ENCODE assay signal across 19 cellular contexts in genomic region chr16:16093625-16094332, GRCh38.
DNase-seq lines count a peak whose midpoint lies in the region; ATAC-seq and TF ChIP-seq lines count a peak whose summit lies in the region.
"Had no signal": no experiment of that assay in that cellular context is flagged by ENCODE, and none has a peak within 500 bp of the region (broad histone marks: within the 10 kb centered on the region; RNA-seq: fewer than 3 reads in every experiment).

No MANE protein-coding gene starts in this region.

- H3K9ac ChIP-seq in HUES48 (ENCODE audit: low read depth, low read length) = no peak overlapping the region

- H3K4me1 ChIP-seq in HUES48 (ENCODE audit: control insufficient read depth, insufficient read depth, low read length) (0 out of 2 replicates have a peak, but pooled peaks cover 5% of the 10 kb centered on the region), thoracic aorta (ENCODE audit: control insufficient read depth in 1 of 2, low read depth in 2 of 2) (peaks cover 33 to 59% of the 10 kb centered on the region in 2 donors)
- H3K4me1 ChIP-seq: right lobe of liver had no signal

- H3K27ac Mint-ChIP-seq in central memory CD8-positive, alpha-beta T cell (ENCODE audit: low read depth) = peak overlapping the region; percentile 36
- H3K27ac Mint-ChIP-seq in nephron = peak overlapping the region; percentile 71 to 92 (median 88)
- H3K27ac Mint-ChIP-seq in activated CD4-positive, alpha-beta memory T cell treated with anti-CD3 and anti-CD28 coated beads for 36 hours = no peak overlapping the region
- H3K27ac Mint-ChIP-seq: HFFc6 had no signal

- H3K27ac ChIP-seq in HUES48 (ENCODE audit: low read depth, low read length) (peak overlapping the region; percentile 11), thoracic aorta (peak overlapping the region; percentile 27 to 63)
- H3K27ac ChIP-seq: heart right ventricle, right lobe of liver had no signal

- DNase-seq in central memory CD8-positive, alpha-beta T cell (ENCODE audit: low spot score in 2 of 2) = no peak
- no peak for DNase-seq in thoracic aorta (ENCODE audit: low spot score)
- DNase-seq in erythroblast (lab: John Stamatoyannopoulos, UW) = no peak
- DNase-seq in 8988T = no peak
- DNase-seq in activated CD4-positive, alpha-beta memory T cell treated with anti-CD3 and anti-CD28 coated beads for 36 hours = no peak
- DNase-seq: Calu3; central memory CD4-positive, alpha-beta T cell; effector CD4-positive, alpha-beta T cell; heart right ventricle; HFFc6; Kasumi-1; mesenchymal stem cell; NCI-H526 treated with DMSO at 0.1 percent for 48 hours; right lobe of liver; SIG-M5; stimulated activated naive CD4-positive, alpha-beta T cell treated with Interleukin-2 at 50 U/mL for 16 hours; T-helper 17 cell had no signal

- ATAC-seq in central memory CD8-positive, alpha-beta T cell (replicated peaks; ENCODE audit: extremely low read depth, poor library complexity, severe bottlenecking) = no peak
- ATAC-seq in thoracic aorta (ENCODE audit: insufficient number of reproducible peaks, low FRiP score, low read depth) = no peak
- ATAC-seq: right lobe of liver, T-helper 17 cell had no signal

- H3K9me3 Mint-ChIP-seq in central memory CD8-positive, alpha-beta T cell = no peaks in the 10 kb centered on the region
- no peaks in the 10 kb centered on the region for H3K9me3 Mint-ChIP-seq in nephron
- H3K9me3 Mint-ChIP-seq in activated CD4-positive, alpha-beta memory T cell treated with anti-CD3 and anti-CD28 coated beads for 36 hours = no peaks in the 10 kb centered on the region
- H3K9me3 Mint-ChIP-seq: HFFc6 had no signal

- TF ChIP-seq CTCF in nephron (IDR thresholded peaks at IDR 0.05; ENCODE audit: unreplicated experiment in 3 of 3) (no peak), thoracic aorta (IDR thresholded peaks at IDR 0.05) (no peak)

- no peak overlapping the region for H3K4me3 Mint-ChIP-seq in central memory CD8-positive, alpha-beta T cell
- no peak overlapping the region for H3K4me3 Mint-ChIP-seq in nephron
- H3K4me3 Mint-ChIP-seq in activated CD4-positive, alpha-beta memory T cell treated with anti-CD3 and anti-CD28 coated beads for 36 hours = no peak overlapping the region
- H3K4me3 Mint-ChIP-seq: HFFc6, T-helper 17 cell had no signal

- CTCF ChIA-PET in activated CD4-positive, alpha-beta memory T cell treated with anti-CD3 and anti-CD28 coated beads for 36 hours (lab: Charles Lee) = no interaction called here

- H3K4me1 Mint-ChIP-seq in central memory CD8-positive, alpha-beta T cell = no peaks in the 10 kb centered on the region
- peaks cover 53% of the 10 kb centered on the region for H3K4me1 Mint-ChIP-seq in nephron
- H3K4me1 Mint-ChIP-seq in activated CD4-positive, alpha-beta memory T cell treated with anti-CD3 and anti-CD28 coated beads for 36 hours (ENCODE audit: low read depth) = no peaks in the 10 kb centered on the region

- peaks cover 63% of the 10 kb centered on the region for H3K36me3 ChIP-seq in HUES48 (ENCODE audit: control insufficient read depth, insufficient read depth, low read length)
- H3K36me3 ChIP-seq in thoracic aorta = peaks cover 24% of the 10 kb centered on the region
- H3K36me3 ChIP-seq: right lobe of liver had no signal

- no peaks in the 10 kb centered on the region for H3K9me3 ChIP-seq in HUES48 (ENCODE audit: control insufficient read depth, insufficient read depth, low read length)
- H3K9me3 ChIP-seq in thoracic aorta = no peaks in the 10 kb centered on the region
- H3K9me3 ChIP-seq: heart right ventricle, right lobe of liver had no signal

- TF ChIP-seq POLR2A in erythroblast (IDR thresholded peaks at IDR 0.05; ENCODE audit: low read length) = no peak

- peaks cover 47% of the 10 kb centered on the region for H3K36me3 Mint-ChIP-seq in central memory CD8-positive, alpha-beta T cell (ENCODE audit: insufficient read depth)
- H3K36me3 Mint-ChIP-seq in nephron (ENCODE audit: low read depth) = peaks cover 48% of the 10 kb centered on the region
- peaks cover 44% of the 10 kb centered on the region for H3K36me3 Mint-ChIP-seq in activated CD4-positive, alpha-beta memory T cell treated with anti-CD3 and anti-CD28 coated beads for 36 hours

- no peaks in the 10 kb centered on the region for H3K27me3 ChIP-seq in HUES48 (ENCODE audit: control insufficient read depth, insufficient read depth, low read length)
- no peaks in the 10 kb centered on the region for H3K27me3 ChIP-seq in thoracic aorta (replicated peaks; ENCODE audit: insufficient read depth)
- H3K27me3 ChIP-seq: heart right ventricle, right lobe of liver had no signal

- intact Hi-C loops in activated CD4-positive, alpha-beta memory T cell treated with anti-CD3 and anti-CD28 coated beads for 36 hours (cut with micrococcal nuclease) = no loop called here

- no peak overlapping the region for H3K4me3 ChIP-seq in HUES48 (ENCODE audit: low read depth, low read length)
- H3K4me3 ChIP-seq in thoracic aorta = no peak overlapping the region
- H3K4me3 ChIP-seq: heart right ventricle, right lobe of liver had no signal

- no peaks in the 10 kb centered on the region for H3K27me3 Mint-ChIP-seq in central memory CD8-positive, alpha-beta T cell
- H3K27me3 Mint-ChIP-seq in nephron (ENCODE audit: low read depth) = no peaks in the 10 kb centered on the region
- no peaks in the 10 kb centered on the region for H3K27me3 Mint-ChIP-seq in activated CD4-positive, alpha-beta memory T cell treated with anti-CD3 and anti-CD28 coated beads for 36 hours
- H3K27me3 Mint-ChIP-seq: T-helper 17 cell had no signal

- POLR2A ChIA-PET in activated CD4-positive, alpha-beta memory T cell treated with anti-CD3 and anti-CD28 coated beads for 36 hours (lab: Charles Lee) = no interaction called here
